ENCODE assay signal across 11 cellular contexts in the genomic region with DNA sequence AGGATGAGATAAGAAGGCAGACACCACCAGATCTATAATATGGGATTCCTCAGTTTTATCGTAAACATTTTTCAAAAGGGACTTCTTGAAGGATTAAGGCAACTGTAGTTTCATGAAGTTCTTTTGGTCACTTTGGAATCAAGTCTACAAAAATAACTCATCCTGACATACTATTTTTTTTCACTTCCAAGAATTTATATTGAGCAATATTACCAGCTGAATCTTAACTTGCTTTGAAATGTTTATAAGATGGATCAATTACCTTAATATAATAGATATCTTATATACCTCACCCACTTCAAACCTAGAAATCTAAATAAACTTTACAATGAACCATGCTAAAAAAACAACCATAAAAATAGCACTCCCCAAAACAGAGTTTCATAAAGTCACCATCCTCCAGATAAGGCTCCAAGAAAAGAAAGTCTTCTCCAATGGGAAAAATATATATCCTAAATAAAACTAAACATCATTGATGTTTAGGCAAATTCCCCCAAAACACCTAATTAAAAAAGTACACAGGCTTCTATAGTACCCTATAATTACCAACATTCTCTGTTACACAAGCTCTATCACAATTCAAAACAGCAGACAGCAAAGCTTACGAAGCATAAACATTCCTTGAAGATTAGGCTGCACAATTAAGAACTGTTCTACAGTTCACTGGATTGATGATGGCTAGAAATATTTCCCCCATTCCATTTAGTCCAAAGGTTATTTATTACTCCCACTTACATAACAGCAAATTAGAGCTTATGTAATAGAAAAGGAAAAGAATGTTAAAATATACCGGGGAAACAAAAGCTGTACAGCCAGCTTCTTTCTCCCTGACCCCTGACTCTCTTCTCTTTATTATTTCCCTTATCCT. TPM values are rescaled to one million over a fixed set of nuclear protein-coding genes. Genes with fewer than 3 reads are reported as not detected.
A peak's percentile ranks its signal among the peaks of the same experiment; 100 is the strongest.
DNase-seq lines count a peak whose midpoint lies in the region; ATAC-seq and TF ChIP-seq lines count a peak whose summit lies in the region.
"Had no signal": no experiment of that assay in that cellular context is flagged by ENCODE, and none has a peak within 500 bp of the region (broad histone marks: within the 10 kb centered on the region; RNA-seq: fewer than 3 reads in every experiment).

No MANE protein-coding gene starts in this region.

- H3K18ac ChIP-seq in mesenchymal stem cell (ENCODE audit: low read depth in 1 of 2, low read length in 2 of 2): no peak overlapping the region

- H3K36me3 ChIP-seq in mesenchymal stem cell (ENCODE audit: control insufficient read depth in 1 of 2, insufficient read depth in 2 of 2, low read depth in 1 of 2, low read length in 2 of 2) (peaks cover 0 to 17% of the 10 kb centered on the region in 2 experiments), thyroid gland (no peaks in the 10 kb centered on the region)

- H4K91ac ChIP-seq in mesenchymal stem cell (ENCODE audit: low read length): no peak overlapping the region

- H3K27me3 ChIP-seq in mesenchymal stem cell (ENCODE audit: control insufficient read depth in 1 of 2, insufficient read depth in 1 of 2, low read length in 2 of 2) (no peaks in the 10 kb centered on the region), thyroid gland (no peaks in the 10 kb centered on the region)

- H3K23ac ChIP-seq in mesenchymal stem cell (ENCODE audit: low read length in 2 of 2): no peak overlapping the region

- no peaks in the 10 kb centered on the region for H3K9me3 ChIP-seq in mesenchymal stem cell (ENCODE audit: control insufficient read depth, low read length)
- no peaks in the 10 kb centered on the region for H3K9me3 ChIP-seq in thyroid gland

- H3K27ac ChIP-seq in mesenchymal stem cell (ENCODE audit: low read length, poor library complexity, severe bottlenecking): no peak overlapping the region
- H3K27ac ChIP-seq in thyroid gland: peak overlapping the region; percentile 85 to 88 (median 87)

- no peak overlapping the region for H2BK15ac ChIP-seq in mesenchymal stem cell (ENCODE audit: low read depth, poor library complexity, severe bottlenecking)

- H3K4me2 ChIP-seq in mesenchymal stem cell (ENCODE audit: low read length, poor library complexity, severe bottlenecking): no peak overlapping the region

- TF ChIP-seq POLR2A in thyroid gland (IDR thresholded peaks at IDR 0.05): no peak

- TF ChIP-seq CTCF in thyroid gland (IDR thresholded peaks at IDR 0.05): no peak

- WGBS in mesenchymal stem cell: 0% methylated on average over 1 of the region's 3 CpGs
- 37 to 41% methylated on average over 3 of the region's 3 CpGs for WGBS in thyroid gland, 2 donors

- no peak overlapping the region for H2BK12ac ChIP-seq in mesenchymal stem cell (ENCODE audit: low read length in 2 of 2)

- H3K4me3 ChIP-seq in mesenchymal stem cell (ENCODE audit: insufficient read depth in 1 of 2, low read depth in 1 of 2, low read length in 2 of 2) (no peak overlapping the region), thyroid gland (replicated peaks in 1 of 3) (peak overlapping the region in 1 of 3 donors; percentile 7)

- ATAC-seq in GM21381 (IDR thresholded peaks at IDR 0.05; ENCODE audit: unreplicated experiment) (no peak), GM21717 (IDR thresholded peaks at IDR 0.05; ENCODE audit: unreplicated experiment) (no peak)

- H4K8ac ChIP-seq in mesenchymal stem cell (ENCODE audit: low read length): no peak overlapping the region

- H3K4ac ChIP-seq in mesenchymal stem cell (ENCODE audit: low read depth in 1 of 2, low read length in 2 of 2): no peak overlapping the region

- intact Hi-C loops in thyroid gland (cut with DNase I): no loop called here

- no peak overlapping the region for H2AK5ac ChIP-seq in mesenchymal stem cell (ENCODE audit: low read length, severe bottlenecking)

- H3K14ac ChIP-seq in mesenchymal stem cell (ENCODE audit: low read length in 2 of 2): no peak overlapping the region

- no peak overlapping the region for H2AFZ ChIP-seq in mesenchymal stem cell (ENCODE audit: low read depth, low read length)

- H3K4me1 ChIP-seq in mesenchymal stem cell (ENCODE audit: control insufficient read depth, insufficient read depth, low read depth, low read length) (peaks cover 7% of the 10 kb centered on the region), thyroid gland (peaks cover 42 to 52% of the 10 kb centered on the region in 2 donors)

- peaks cover 17% of the 10 kb centered on the region for H3K79me1 ChIP-seq in mesenchymal stem cell (replicated peaks; ENCODE audit: low read length, poor library complexity, severe bottlenecking)

- peak overlapping the region; percentile 40 for H3K9ac ChIP-seq in mesenchymal stem cell (ENCODE audit: low read length)

- DNase-seq in HT-29 (ENCODE audit: low spot score) (peak; percentile 24), cerebellar cortex (ENCODE audit: low spot score) (peak; percentile 65), mesenchymal stem cell (peak; percentile 63), thyroid gland (no peak), NCI-H2171 treated with DMSO at 0.1 percent for 48 hours (lab: John Stamatoyannopoulos, UW) (no peak), GM19240 (ENCODE audit: insufficient read length, low spot score) (no peak)
- DNase-seq: activated CD4-positive, alpha-beta T cell treated with anti-CD3 and anti-CD28 coated beads, Interleukin-2, amount 10 ng/mL, durations not matched to agents 7 days and 5 days; NCI-H1930; stimulated activated CD4-positive, alpha-beta T cell treated with anti-CD3 and anti-CD28 coated beads, Interleukin-4, amount 100 ng/mL, for 24 hours had no signal

- no peak overlapping the region for H2BK5ac ChIP-seq in mesenchymal stem cell (ENCODE audit: low read depth, low read length, poor library complexity, severe bottlenecking)

- H2BK120ac ChIP-seq in mesenchymal stem cell (ENCODE audit: low read depth, low read length): no peak overlapping the region

RNA-seq across cellular contexts. Expression of a gene that starts 49.6 kb away (rescaled TPM):
- 20.2 and 20.5 TPM in 2 replicates for total RNA-seq in HT-29 (2014; rRNA removed; shearing (Covaris generic))
- 56.0 TPM for polyA plus RNA-seq in mesenchymal stem cell (2013, experiment 1 of 2)
- 52.3 TPM for polyA plus RNA-seq in mesenchymal stem cell (2013, experiment 2 of 2)
- 100 to 1,000 TPM in 1 of 4 donors, 10 to 100 TPM in 3; 63.9 to 119 (median 92.4) TPM for total RNA-seq in thyroid gland

Comparison
In these comparisons a context has a peak if more than half of its experiments do, and no peak if none do; other contexts are left out.
1. DNase-seq: peak in HT-29 (single experiment), cerebellar cortex (single experiment) and mesenchymal stem cell (single experiment); none in thyroid gland (0 of 2), NCI-H2171 treated with DMSO at 0.1 percent for 48 hours (single experiment) and GM19240 (single experiment).